ENCODE assay signal across 8 cellular contexts in genomic region chr5:37774912-37775483, GRCh38.
DNase-seq lines count a peak whose midpoint lies in the region; ATAC-seq and TF ChIP-seq lines count a peak whose summit lies in the region.

No MANE protein-coding gene starts in this region.

- intact Hi-C loops in thyroid gland (cut with DNase I) = no loop called here

- TF ChIP-seq POLR2A in thyroid gland (IDR thresholded peaks at IDR 0.05) = no peak

- no peaks in the 10 kb centered on the region for H4K20me1 ChIP-seq in SU-DHL-6 (ENCODE audit: low read depth, low read length)

- H3K4me3 ChIP-seq in AG10803 (ENCODE audit: low read length) (no peak overlapping the region), SU-DHL-6 (ENCODE audit: insufficient read depth, low read length, poor library complexity, severe bottlenecking) (no peak overlapping the region), thyroid gland (replicated peaks in 1 of 3) (no peak overlapping the region)

- WGBS in thyroid gland, 2 donors = 93 to 98% methylated on average over 9 of the region's 9 CpGs

- H3K27ac ChIP-seq in SU-DHL-6 (ENCODE audit: low read depth, low read length) = no peak overlapping the region
- no peak overlapping the region for H3K27ac ChIP-seq in thyroid gland

- no peaks in the 10 kb centered on the region for H3K4me1 ChIP-seq in thyroid gland

- H3K79me2 ChIP-seq in SU-DHL-6 (ENCODE audit: insufficient read depth, low read length) = no peaks in the 10 kb centered on the region

- H3K36me3 ChIP-seq in SU-DHL-6 (ENCODE audit: low read length) = no peaks in the 10 kb centered on the region
- H3K36me3 ChIP-seq in thyroid gland = no peaks in the 10 kb centered on the region

- H3K9me2 ChIP-seq in SU-DHL-6 (replicated peaks; ENCODE audit: insufficient read depth, low read length) = no peaks in the 10 kb centered on the region

- H3K9me3 ChIP-seq in SU-DHL-6 (ENCODE audit: insufficient read depth, low read length) (peaks cover 6% of the 10 kb centered on the region; the same call in 1 of the 2 replicates), thyroid gland (no peaks in the 10 kb centered on the region)

- no peak overlapping the region for H3K9ac ChIP-seq in SU-DHL-6 (ENCODE audit: low read length)

- TF ChIP-seq CTCF in AG10803 (conservative IDR thresholded peaks at IDR 0.05; ENCODE audit: low read length) (peak; percentile 73), GM12873 (IDR thresholded peaks at IDR 0.05; ENCODE audit: insufficient read depth, low read depth, low read length, missing control alignments) (peak; percentile 79), SU-DHL-6 (IDR thresholded peaks at IDR 0.05; ENCODE audit: insufficient read depth, low read length, poor library complexity, severe bottlenecking) (peak; percentile 42), thyroid gland (IDR thresholded peaks at IDR 0.05) (peak in 3 of 6 experiments; percentile 12 to 16 (median 15))

- DNase-seq in AG10803 (ENCODE audit: low read depth) = peak; percentile 58
- peak; percentile 51 for DNase-seq in iPS DF 4.7 (ENCODE audit: extremely low read depth, low spot score)
- no peak for DNase-seq in activated effector memory CD4-positive, alpha-beta T cell treated with anti-CD3 and anti-CD28 coated beads, Interleukin-2, amount 50 U/mL, for 16 hours
- DNase-seq in thyroid gland = no peak

- no peaks in the 10 kb centered on the region for H3F3A ChIP-seq in SU-DHL-6 (ENCODE audit: insufficient read depth)

- no peak overlapping the region for H3K4me2 ChIP-seq in SU-DHL-6 (ENCODE audit: low read depth, low read length, poor library complexity, severe bottlenecking)

- H3K27me3 ChIP-seq in SU-DHL-6 (ENCODE audit: low read length) = no peaks in the 10 kb centered on the region
- H3K27me3 ChIP-seq in thyroid gland = no peaks in the 10 kb centered on the region

- H2AFZ ChIP-seq in SU-DHL-6 (ENCODE audit: low read depth, low read length, severe bottlenecking) = no peak overlapping the region

- ATAC-seq in HG03469 (IDR thresholded peaks at IDR 0.05; ENCODE audit: unreplicated experiment) (no peak), GM21515 (IDR thresholded peaks at IDR 0.05; ENCODE audit: unreplicated experiment) (no peak)

Comparison
In these comparisons a context has a peak if more than half of its experiments do, and no peak if none do; other contexts are left out.
1. DNase-seq: peak in AG10803 (single experiment) and iPS DF 4.7 (single experiment); none in activated effector memory CD4-positive, alpha-beta T cell treated with anti-CD3 and anti-CD28 coated beads, Interleukin-2, amount 50 U/mL, for 16 hours (single experiment) and thyroid gland (0 of 2).